17 cellular contexts compared by ENCODE assay signal in genomic region chr7:76165106-76165972, GRCh38. TPM values are rescaled to one million over a fixed set of nuclear protein-coding genes. Genes with fewer than 3 reads are reported as not detected.
DNase-seq lines count a peak whose midpoint lies in the region; ATAC-seq and TF ChIP-seq lines count a peak whose summit lies in the region.
"Had no signal": no experiment of that assay in that cellular context is flagged by ENCODE, and none has a peak within 500 bp of the region (broad histone marks: within the 10 kb centered on the region; RNA-seq: fewer than 3 reads in every experiment).

No MANE protein-coding gene starts in this region.

- peak overlapping the region; percentile 20; the same call in 1 of the 2 replicates for H2AFZ ChIP-seq in KMS-11 (ENCODE audit: low read depth)

- H4K20me1 ChIP-seq in KMS-11 (ENCODE audit: insufficient read depth): no peaks in the 10 kb centered on the region

- H3K36me3 ChIP-seq in Caco-2 (ENCODE audit: control insufficient read depth, insufficient read depth, low read length) (no peaks in the 10 kb centered on the region), KMS-11 (ENCODE audit: insufficient read depth) (no peaks in the 10 kb centered on the region), iPS-15b (ENCODE audit: control insufficient read depth, insufficient read depth, low read length) (no peaks in the 10 kb centered on the region)
- H3K36me3 ChIP-seq: adrenal gland, tibial artery, WERI-Rb-1 had no signal

- no peak for TF ChIP-seq CTCF in Caco-2 (IDR thresholded peaks at IDR 0.05; ENCODE audit: insufficient read depth in 1 of 2, low read depth in 1 of 2, low read length in 1 of 2, severe bottlenecking in 1 of 2, unreplicated experiment in 1 of 2)
- TF ChIP-seq CTCF in KMS-11 (conservative IDR thresholded peaks at IDR 0.05; ENCODE audit: low read depth, low read length): no peak
- TF ChIP-seq CTCF in progenitor cell of endocrine pancreas (IDR thresholded peaks at IDR 0.05; ENCODE audit: unreplicated experiment): no peak

- CTCF ChIA-PET in Caco-2 (lab: Charles Lee): no interaction called here

- DNase-seq in Caco-2 (peak in 1 of 2 experiments; percentile 23), progenitor cell of endocrine pancreas (ENCODE audit: low spot score, unreplicated experiment) (no peak), NCI-H1694 treated with DMSO at 0.1 percent for 48 hours (lab: John Stamatoyannopoulos, UW) (no peak), CD1c-positive myeloid dendritic cell (ENCODE audit: extremely low spot score) (no peak)
- DNase-seq: activated CD8-positive, alpha-beta memory T cell treated with anti-CD3 and anti-CD28 coated beads, Interleukin-2, amount 50 U/mL, for 4 hours; IMR-90; left colon; NCI-H1092; NCI-H226; retina; stimulated activated CD4-positive, alpha-beta T cell treated with anti-CD3 and anti-CD28 coated beads, Interleukin-2, amount 100 ng/mL, for 24 hours; WERI-Rb-1 had no signal

- no peak for ATAC-seq in GM18511 (IDR thresholded peaks at IDR 0.05; ENCODE audit: unreplicated experiment)

- H3K36me3 Mint-ChIP-seq in Caco-2 (ENCODE audit: insufficient read depth, unreplicated experiment) (peaks cover 9% of the 10 kb centered on the region), progenitor cell of endocrine pancreas (ENCODE audit: insufficient read depth) (no peaks in the 10 kb centered on the region)

- H3K4me2 ChIP-seq in KMS-11: no peak overlapping the region

- H3K79me2 ChIP-seq in KMS-11 (ENCODE audit: insufficient read depth, low read depth): no peaks in the 10 kb centered on the region

- POLR2A ChIA-PET in Caco-2 (lab: Charles Lee): no interaction called here

- H3K27me3 ChIP-seq in Caco-2 (replicated peaks; ENCODE audit: control insufficient read depth, insufficient read depth, low read length) (no peaks in the 10 kb centered on the region), KMS-11 (ENCODE audit: insufficient read depth, low read depth) (no peaks in the 10 kb centered on the region), iPS-15b (ENCODE audit: control insufficient read depth, insufficient read depth, low read length) (no peaks in the 10 kb centered on the region)
- H3K27me3 ChIP-seq: adrenal gland had no signal

- H3K9me3 Mint-ChIP-seq in Caco-2 (ENCODE audit: unreplicated experiment): no peaks in the 10 kb centered on the region
- H3K9me3 Mint-ChIP-seq in progenitor cell of endocrine pancreas (ENCODE audit: low read depth): no peaks in the 10 kb centered on the region

- no TSS peak for BruUV-seq in Caco-2 (replicated peaks; lab: Mats Ljungman, UMichigan)

- no peak overlapping the region for H3K27ac ChIP-seq in KMS-11

- H3K27me3 Mint-ChIP-seq in Caco-2 (ENCODE audit: insufficient read depth, unreplicated experiment) (no peaks in the 10 kb centered on the region), progenitor cell of endocrine pancreas (peaks cover 9% of the 10 kb centered on the region)

- intact Hi-C loops in Caco-2 (cut with micrococcal nuclease; ENCODE audit: unreplicated experiment): no loop called here

- no peaks in the 10 kb centered on the region for H3K9me3 ChIP-seq in Caco-2
- H3K9me3 ChIP-seq in iPS-15b (ENCODE audit: control insufficient read depth, insufficient read depth, low read length): no peaks in the 10 kb centered on the region
- H3K9me3 ChIP-seq: adrenal gland, tibial artery had no signal

- H3K4me3 ChIP-seq in Caco-2 (ENCODE audit: low read depth, low read length) (no peak overlapping the region), KMS-11 (IDR thresholded peaks at IDR 0.05; ENCODE audit: insufficient read depth, low read depth, low read length) (no peak overlapping the region), iPS-15b (ENCODE audit: low read depth, low read length) (no peak overlapping the region)

- H3K4me1 ChIP-seq in Caco-2: no peaks in the 10 kb centered on the region
- no peaks in the 10 kb centered on the region for H3K4me1 ChIP-seq in KMS-11 (ENCODE audit: low read depth, poor library complexity, severe bottlenecking)
- peaks cover 6% of the 10 kb centered on the region for H3K4me1 ChIP-seq in iPS-15b (ENCODE audit: control insufficient read depth, insufficient read depth, low read length)

- H3K4me1 Mint-ChIP-seq in Caco-2 (ENCODE audit: low read depth, unreplicated experiment): no peaks in the 10 kb centered on the region
- H3K4me1 Mint-ChIP-seq in progenitor cell of endocrine pancreas (ENCODE audit: low read depth): peaks cover 5% of the 10 kb centered on the region

- H3K4me3 Mint-ChIP-seq in Caco-2 (ENCODE audit: unreplicated experiment) (peak overlapping the region; percentile 24), progenitor cell of endocrine pancreas (ENCODE audit: low read depth) (peak overlapping the region; percentile 16)

- H3K9ac ChIP-seq in KMS-11 (no peak overlapping the region), iPS-15b (ENCODE audit: low read depth, low read length) (peak overlapping the region; percentile 3)

- H3K27ac Mint-ChIP-seq in Caco-2 (ENCODE audit: unreplicated experiment) (no peak overlapping the region), progenitor cell of endocrine pancreas (peak overlapping the region; percentile 98)

RNA-seq across cellular contexts. Expression of gene SRRM3, which starts 36.4 kb away (rescaled TPM):
- total RNA-seq in Caco-2 (2022) (0.86 and 1.7 TPM in 2 replicates), progenitor cell of endocrine pancreas (2.5 and 3.3 TPM in 2 replicates)
